ENCODE assay signal across 1 cellular context in genomic region chr7:55179897-55180682, GRCh38.
TF ChIP-seq lines count a peak whose summit lies in the region.

No MANE protein-coding gene starts in this region.

TF ChIP-seq in liver, 16 proteins besides CTCF, POLR2A, EP300 and RAD21 (continued from another document):
- no peak for TF ChIP-seq REST (IDR thresholded peaks at IDR 0.05)
- no peak for TF ChIP-seq SP1 (IDR thresholded peaks at IDR 0.05)
- TF ChIP-seq YY1 (IDR thresholded peaks at IDR 0.05), result no peak
- TF ChIP-seq MAX (IDR thresholded peaks at IDR 0.05), result no peak
- TF ChIP-seq HNF4G (IDR thresholded peaks at IDR 0.05), result no peak
- no peak for TF ChIP-seq RXRA (IDR thresholded peaks at IDR 0.05)
- no peak for TF ChIP-seq TAF1 (conservative IDR thresholded peaks at IDR 0.05)
- TF ChIP-seq, protein P1, sequence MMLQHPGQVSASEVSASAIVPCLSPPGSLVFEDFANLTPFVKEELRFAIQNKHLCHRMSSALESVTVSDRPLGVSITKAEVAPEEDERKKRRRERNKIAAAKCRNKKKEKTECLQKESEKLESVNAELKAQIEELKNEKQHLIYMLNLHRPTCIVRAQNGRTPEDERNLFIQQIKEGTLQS (IDR thresholded peaks at IDR 0.05), result no peak
- TF ChIP-seq, protein P2, sequence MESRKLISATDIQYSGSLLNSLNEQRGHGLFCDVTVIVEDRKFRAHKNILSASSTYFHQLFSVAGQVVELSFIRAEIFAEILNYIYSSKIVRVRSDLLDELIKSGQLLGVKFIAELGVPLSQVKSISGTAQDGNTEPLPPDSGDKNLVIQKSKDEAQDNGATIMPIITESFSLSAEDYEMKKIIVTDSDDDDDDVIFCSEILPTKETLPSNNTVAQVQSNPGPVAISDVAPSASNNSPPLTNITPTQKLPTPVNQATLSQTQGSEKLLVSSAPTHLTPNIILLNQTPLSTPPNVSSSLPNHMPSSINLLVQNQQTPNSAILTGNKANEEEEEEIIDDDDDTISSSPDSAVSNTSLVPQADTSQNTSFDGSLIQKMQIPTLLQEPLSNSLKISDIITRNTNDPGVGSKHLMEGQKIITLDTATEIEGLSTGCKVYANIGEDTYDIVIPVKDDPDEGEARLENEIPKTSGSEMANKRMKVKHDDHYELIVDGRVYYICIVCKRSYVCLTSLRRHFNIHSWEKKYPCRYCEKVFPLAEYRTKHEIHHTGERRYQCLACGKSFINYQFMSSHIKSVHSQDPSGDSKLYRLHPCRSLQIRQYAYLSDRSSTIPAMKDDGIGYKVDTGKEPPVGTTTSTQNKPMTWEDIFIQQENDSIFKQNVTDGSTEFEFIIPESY (IDR thresholded peaks at IDR 0.05), result no peak
- no peak for TF ChIP-seq EGR1 (IDR thresholded peaks at IDR 0.05; ENCODE audit: low read depth in 2 of 2)
- TF ChIP-seq NR2F2 (IDR thresholded peaks at IDR 0.05), result no peak
